In the genomic region with DNA sequence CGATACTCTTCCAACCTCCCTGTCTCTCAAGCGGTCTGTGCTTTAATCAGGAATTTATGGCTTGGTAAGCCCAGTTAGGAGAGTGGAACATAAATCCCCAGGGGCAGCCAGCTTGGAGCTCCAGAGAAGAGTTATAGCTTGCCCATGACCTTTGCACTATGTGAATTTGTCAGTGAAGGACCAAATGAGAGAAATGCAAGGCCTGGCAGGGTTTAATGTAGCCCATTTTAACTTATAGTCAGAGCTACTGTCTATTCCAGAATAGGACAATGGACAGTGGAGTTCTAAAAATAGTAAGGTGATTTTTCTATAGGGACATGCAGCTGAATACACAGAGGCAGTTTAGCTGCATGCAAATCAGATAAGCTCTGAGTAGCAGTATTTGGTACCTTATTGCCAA, we compare ENCODE assay signal across 13 cellular contexts.
DNase-seq lines count a peak whose midpoint lies in the region; FAIRE-seq lines count a peak whose summit lies in the region.
"Had no signal": no experiment of that assay in that cellular context is flagged by ENCODE, and none has a peak within 500 bp of the region (broad histone marks: within the 10 kb centered on the region; RNA-seq: fewer than 3 reads in every experiment).

No MANE protein-coding gene starts in this region.

- peaks cover 53% of the 10 kb centered on the region for H3F3A ChIP-seq in GM23248 (ENCODE audit: insufficient read depth)

- WGBS in GM23248 (ENCODE audit: low coverage in 1 of 2, low lambda C conversion rate in 2 of 2, missing lambda C conversion rate in 2 of 2), 2 experiments = 96 to 98% methylated on average over 2 of the region's 2 CpGs

- H3K4me1 ChIP-seq in GM23248 (ENCODE audit: insufficient read depth) (peaks cover 53% of the 10 kb centered on the region), SJCRH30 (peaks cover 43% of the 10 kb centered on the region), skeletal muscle satellite cell (ENCODE audit: control insufficient read depth, insufficient read depth, low read length) (peaks cover 48% of the 10 kb centered on the region)

- DNase-seq in GM23248 (no peak), SJCRH30 (peak; percentile 35 to 57), foreskin melanocyte (peak; percentile 49), GM19239 (ENCODE audit: insufficient read length, low spot score) (no peak), H7 (no peak)
- DNase-seq in activated effector memory CD4-positive, alpha-beta T cell treated with Interleukin-2 at 50 U/mL for 16 hours = no peak
- no peak for DNase-seq in activated CD4-positive, alpha-beta T cell treated with anti-CD3 and anti-CD28 coated beads, Interleukin-2, amount 50 U/mL, for 4 hours
- DNase-seq: activated CD8-positive, alpha-beta T cell treated with anti-CD3 and anti-CD28 coated beads, Interleukin-2, amount 10 ng/mL, durations not matched to agents 7 days and 5 days; adrenal gland; islet precursor cell; KBM-7; retina had no signal

- H3K27me3 ChIP-seq in GM23248 (replicated peaks; ENCODE audit: insufficient read depth) (no peaks in the 10 kb centered on the region), SJCRH30 (no peaks in the 10 kb centered on the region), skeletal muscle satellite cell (ENCODE audit: control insufficient read depth, insufficient read depth, low read length) (no peaks in the 10 kb centered on the region), H7 (ENCODE audit: control insufficient read depth, insufficient read depth, low read length) (no peaks in the 10 kb centered on the region)
- H3K27me3 ChIP-seq: adrenal gland had no signal

- in situ Hi-C loops in GM23248 (cut with MboI) = no loop called here

- H3K4me3 ChIP-seq in GM23248 (no peak overlapping the region), SJCRH30 (no peak overlapping the region), skeletal muscle satellite cell (ENCODE audit: low read length) (no peak overlapping the region), H7 (ENCODE audit: insufficient read depth, low read depth, low read length) (no peak overlapping the region)
- H3K4me3 ChIP-seq: adrenal gland had no signal

- no peaks in the 10 kb centered on the region for H3K79me2 ChIP-seq in GM23248 (ENCODE audit: insufficient read depth)

- H3K36me3 ChIP-seq in GM23248 (ENCODE audit: low read depth) = no peaks in the 10 kb centered on the region
- H3K36me3 ChIP-seq in SJCRH30 = no peaks in the 10 kb centered on the region
- no peaks in the 10 kb centered on the region for H3K36me3 ChIP-seq in skeletal muscle satellite cell (ENCODE audit: insufficient read depth, low read length)
- no peaks in the 10 kb centered on the region for H3K36me3 ChIP-seq in H7 (replicated peaks; ENCODE audit: control insufficient read depth, insufficient read depth, low read length)
- H3K36me3 ChIP-seq: adrenal gland had no signal

- no peak overlapping the region for H2AFZ ChIP-seq in GM23248

- no peaks in the 10 kb centered on the region for H4K20me1 ChIP-seq in GM23248 (ENCODE audit: insufficient read depth)

- H3K9me3 ChIP-seq in GM23248 (ENCODE audit: low read depth) = no peaks in the 10 kb centered on the region
- H3K9me3 ChIP-seq in SJCRH30 (replicated peaks) = no peaks in the 10 kb centered on the region; the same call in 1 of the 2 replicates
- no peaks in the 10 kb centered on the region for H3K9me3 ChIP-seq in skeletal muscle satellite cell (replicated peaks; ENCODE audit: low read length)
- H3K9me3 ChIP-seq: adrenal gland had no signal

- no peaks in the 10 kb centered on the region for H3K9me2 ChIP-seq in GM23248 (ENCODE audit: insufficient read depth)

- no peak for FAIRE-seq in GM19239 (lab: Jason Lieb, UNC)

- H3K4me2 ChIP-seq in GM23248 (ENCODE audit: unreplicated experiment) (peak overlapping the region; percentile 5), skeletal muscle satellite cell (ENCODE audit: low read length) (no peak overlapping the region)

- H3K27ac ChIP-seq in GM23248 (peak overlapping the region; percentile 57), SJCRH30 (peak overlapping the region; percentile 59)
- H3K27ac ChIP-seq: adrenal gland had no signal

- no peak overlapping the region for H3K9ac ChIP-seq in GM23248
- peak overlapping the region; percentile 21 for H3K9ac ChIP-seq in skeletal muscle satellite cell (ENCODE audit: low read depth, low read length)

Comparison
In these comparisons a context has a peak if more than half of its experiments do, and no peak if none do; other contexts are left out.
1. DNase-seq: peak in SJCRH30 (2 of 2) and foreskin melanocyte (single experiment); none in GM23248 (single experiment), GM19239 (single experiment), activated effector memory CD4-positive, alpha-beta T cell treated with Interleukin-2 at 50 U/mL for 16 hours (single experiment), H7 (single experiment) and activated CD4-positive, alpha-beta T cell treated with anti-CD3 and anti-CD28 coated beads, Interleukin-2, amount 50 U/mL, for 4 hours (0 of 2).